ENCODE assay signal across 9 cellular contexts in genomic region chr9:78023003-78023741, GRCh38. TPM values are rescaled to one million over a fixed set of nuclear protein-coding genes. Genes with fewer than 3 reads are reported as not detected.
DNase-seq lines count a peak whose midpoint lies in the region; ATAC-seq and TF ChIP-seq lines count a peak whose summit lies in the region.
"Had no signal": no experiment of that assay in that cellular context is flagged by ENCODE, and none has a peak within 500 bp of the region (broad histone marks: within the 10 kb centered on the region; RNA-seq: fewer than 3 reads in every experiment).

No MANE protein-coding gene starts in this region.

- H3K9me2 ChIP-seq in Loucy (replicated peaks; ENCODE audit: low read depth, low read length): no peaks in the 10 kb centered on the region

- no peak overlapping the region for H2AFZ ChIP-seq in Loucy (ENCODE audit: low read length)

- peaks cover 100% of the 10 kb centered on the region for H3K79me2 ChIP-seq in Loucy (ENCODE audit: insufficient read depth, low read length)

- H3K9ac ChIP-seq in Loucy (ENCODE audit: low read depth, low read length, poor library complexity, severe bottlenecking): peak overlapping the region; percentile 95

- H3K4me2 ChIP-seq in Loucy (ENCODE audit: low read depth, low read length, poor library complexity, severe bottlenecking): peak overlapping the region; percentile 99

- intact Hi-C loops in posterior vena cava (cut with DNase I): loop anchor here in 1 of 2 donors (10.0 kb wide), 1 partner anchor 48 kb away; no protein-coding TSS in a partner anchor

- no peaks in the 10 kb centered on the region; the same call in 1 of the 2 replicates for H3K36me3 ChIP-seq in Loucy (ENCODE audit: insufficient read depth, low read length)

- H3K4me3 ChIP-seq in Loucy (ENCODE audit: low read length, poor library complexity, severe bottlenecking) (peak overlapping the region; percentile 93), mononuclear cell (ENCODE audit: low read length) (peak overlapping the region; percentile 10)

- H3F3A ChIP-seq in Loucy (ENCODE audit: low read depth): no peaks in the 10 kb centered on the region

- H3K27me3 ChIP-seq in Loucy (ENCODE audit: insufficient read depth, low read length, poor library complexity, severe bottlenecking): no peaks in the 10 kb centered on the region
- no peaks in the 10 kb centered on the region for H3K27me3 ChIP-seq in mononuclear cell (ENCODE audit: insufficient read depth, low read length)

- no peak for TF ChIP-seq CTCF in Loucy (conservative IDR thresholded peaks at IDR 0.05; ENCODE audit: low read length)

- H3K9me3 ChIP-seq in Loucy (ENCODE audit: insufficient read depth, low read depth, low read length): no peaks in the 10 kb centered on the region
- no peaks in the 10 kb centered on the region for H3K9me3 ChIP-seq in mononuclear cell (ENCODE audit: low read depth, low read length)

- DNase-seq in AG08396 (ENCODE audit: low spot score): peak; percentile 20
- DNase-seq in dedifferentiated amniotic fluid mesenchymal stem cell (ENCODE audit: extremely low spot score): peak; percentile 43
- DNase-seq in NCI-H2029 treated with DMSO at 0.1 percent for 48 hours (lab: John Stamatoyannopoulos, UW): no peak
- DNase-seq in posterior vena cava (ENCODE audit: low spot score): no peak
- DNase-seq in NCI-H2227 treated with DMSO at 0.1 percent for 48 hours (lab: John Stamatoyannopoulos, UW): no peak
- DNase-seq: NCI-H748 treated with DMSO at 0.1 percent for 48 hours had no signal

- H3K4me1 ChIP-seq in Loucy (ENCODE audit: insufficient read depth, low read length, poor library complexity, severe bottlenecking): peaks cover 90% of the 10 kb centered on the region
- H3K4me1 ChIP-seq in mononuclear cell (ENCODE audit: insufficient read depth, low read length): peaks cover 73% of the 10 kb centered on the region

- peaks cover 98% of the 10 kb centered on the region for H4K20me1 ChIP-seq in Loucy (ENCODE audit: insufficient read depth, low read length, poor library complexity, severe bottlenecking)

- ATAC-seq in HG03571 (IDR thresholded peaks at IDR 0.05; ENCODE audit: unreplicated experiment): no peak

RNA-seq across cellular contexts. Expression of gene GNAQ, which starts 8.4 kb away (rescaled TPM):
- total RNA-seq in mononuclear cell: 43.8 TPM
- total RNA-seq in posterior vena cava: 10 to 100 TPM; 69.4 to 84.0 TPM

Comparison
In these comparisons a context has a peak if more than half of its experiments do, and no peak if none do; other contexts are left out.
1. DNase-seq: peak in AG08396 (single experiment) and dedifferentiated amniotic fluid mesenchymal stem cell (single experiment); none in NCI-H2029 treated with DMSO at 0.1 percent for 48 hours (single experiment), posterior vena cava (single experiment) and NCI-H2227 treated with DMSO at 0.1 percent for 48 hours (single experiment).